ENCODE assay signal across 10 cellular contexts in genomic region chr12:96094201-96094600, GRCh38. TPM values are rescaled to one million over a fixed set of nuclear protein-coding genes. Genes with fewer than 3 reads are reported as not detected.
DNase-seq lines count a peak whose midpoint lies in the region; ATAC-seq and TF ChIP-seq lines count a peak whose summit lies in the region.
"Had no signal": no experiment of that assay in that cellular context is flagged by ENCODE, and none has a peak within 500 bp of the region (broad histone marks: within the 10 kb centered on the region; RNA-seq: fewer than 3 reads in every experiment).

No MANE protein-coding gene starts in this region.

- H3K4me3 ChIP-seq in NB4 (ENCODE audit: low read depth, low read length) = no peak overlapping the region
- H3K4me3 ChIP-seq in mucosa of descending colon = no peak overlapping the region
- H3K4me3 ChIP-seq: skin epidermis, tibial artery had no signal

- TF ChIP-seq POLR2A in NB4 (IDR thresholded peaks at IDR 0.05; ENCODE audit: extremely low read depth, insufficient read length) = no peak

- no peaks in the 10 kb centered on the region for H3K9me3 ChIP-seq in mucosa of descending colon
- H3K9me3 ChIP-seq: tibial artery had no signal

- peak overlapping the region; percentile 64 for H3K27ac ChIP-seq in VCaP
- H3K27ac ChIP-seq: tibial artery had no signal

- ATAC-seq in mucosa of descending colon = peak; percentile 69

- intact Hi-C loops in mucosa of descending colon (cut with DNase I, micrococcal nuclease) = no loop called here

- H3K36me3 ChIP-seq in mucosa of descending colon (ENCODE audit: low read depth) = no peaks in the 10 kb centered on the region
- H3K36me3 ChIP-seq: tibial artery had no signal

- TF ChIP-seq CTCF in NB4 (IDR thresholded peaks at IDR 0.05; ENCODE audit: low read depth, low read length) (no peak), VCaP (conservative IDR thresholded peaks at IDR 0.05) (no peak), mucosa of descending colon (IDR thresholded peaks at IDR 0.05) (no peak)

- DNase-seq in NCI-H1092 treated with DMSO at 0.1 percent for 48 hours (lab: John Stamatoyannopoulos, UW) (peak; percentile 22), NCI-H1092 (lab: John Stamatoyannopoulos, UW) (no peak), NB4 (ENCODE audit: low read depth) (peak; percentile 71), mucosa of descending colon (peak in 1 of 3 donors; percentile 21), D341Med (ENCODE audit: low spot score) (no peak), GM03348 (ENCODE audit: low spot score) (no peak)
- DNase-seq in stimulated activated CD4-positive, alpha-beta T cell treated with anti-CD3 and anti-CD28 coated beads, Interleukin-2, amount 100 ng/mL, for 24 hours = no peak
- DNase-seq: tibial artery had no signal

- no peaks in the 10 kb centered on the region for H3K4me1 ChIP-seq in mucosa of descending colon (ENCODE audit: low read depth)
- H3K4me1 ChIP-seq: tibial artery had no signal

RNA-seq across cellular contexts. Expression of gene LTA4H, which starts 58.8 kb away (rescaled TPM):
- 10 to 100 TPM; 52.8 to 68.2 (median 56.9) TPM for total RNA-seq in mucosa of descending colon

Comparison
In these comparisons a context has a peak if more than half of its experiments do, and no peak if none do; other contexts are left out.
1. DNase-seq: peak in NCI-H1092 treated with DMSO at 0.1 percent for 48 hours (single experiment) and NB4 (single experiment); none in NCI-H1092 (single experiment), D341Med (single experiment), GM03348 (single experiment) and stimulated activated CD4-positive, alpha-beta T cell treated with anti-CD3 and anti-CD28 coated beads, Interleukin-2, amount 100 ng/mL, for 24 hours (0 of 2).